ENCODE assay signal across 8 cellular contexts in the genomic region with DNA sequence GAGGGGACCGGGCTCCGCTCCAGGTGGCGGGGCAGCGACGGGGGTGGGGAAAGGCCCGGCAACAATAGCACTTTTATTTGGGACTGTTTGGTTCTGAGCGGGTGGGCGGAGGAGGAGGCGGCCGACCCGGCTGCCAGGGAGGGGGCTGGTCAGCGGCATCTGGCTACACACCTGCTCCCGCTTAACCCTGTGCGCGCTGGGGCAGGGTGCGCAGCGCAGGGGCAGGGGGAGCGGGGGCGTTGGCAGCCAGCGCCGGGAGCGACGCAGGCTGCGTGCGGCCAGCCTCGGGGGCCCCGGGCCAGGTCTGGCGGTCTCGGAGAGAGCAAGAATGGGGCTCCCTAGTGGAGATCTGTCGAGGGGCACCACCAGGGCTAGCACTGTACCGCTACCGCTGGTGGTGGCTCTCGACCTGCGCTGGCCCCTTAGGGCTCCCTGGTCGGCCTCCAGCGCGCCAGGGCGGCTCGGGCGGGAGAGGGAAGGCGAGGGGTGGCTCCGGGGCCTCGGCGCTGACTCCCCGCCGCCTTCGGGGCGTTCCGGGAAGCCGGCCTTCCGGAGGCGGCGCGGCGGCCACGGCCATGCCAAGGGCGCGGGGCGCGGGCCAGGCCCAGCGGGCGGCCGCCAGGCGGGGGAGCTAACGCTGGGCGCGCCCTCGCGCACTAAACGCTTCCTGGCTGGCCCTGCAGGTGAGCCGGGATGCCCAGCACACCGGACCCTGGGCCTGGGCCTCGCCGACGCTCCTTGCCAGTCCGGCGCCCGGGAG.
A peak's percentile ranks its signal among the peaks of the same experiment; 100 is the strongest.
DNase-seq lines count a peak whose midpoint lies in the region; ATAC-seq and TF ChIP-seq lines count a peak whose summit lies in the region.

No MANE protein-coding gene starts in this region.

- H3K36me3 ChIP-seq in KOPT-K1 (ENCODE audit: insufficient read depth, low read length) (no peaks in the 10 kb centered on the region), heart left ventricle (no peaks in the 10 kb centered on the region)

- H3K9me3 Mint-ChIP-seq in activated T-cell treated with anti-CD3 and anti-CD28 coated beads, Interleukin-2, amount 50 U/mL, for 24 hours: no peaks in the 10 kb centered on the region

- 2% methylated on average over 78 of the region's 78 CpGs; no CpG with 5 or more reads in 2 of the 4 donors for WGBS in heart left ventricle, 4 donors

- peak; percentile 23 for DNase-seq in DMS79 (lab: John Stamatoyannopoulos, UW)
- peak; percentile 58 for DNase-seq in activated T-cell treated with anti-CD3 and anti-CD28 coated beads, Interleukin-2, amount 50 U/mL, for 24 hours
- peak; percentile 42 to 68 (median 60) for DNase-seq in heart left ventricle
- DNase-seq in posterior cingulate gyrus: peak in 8 of 10 donors; percentile 18 to 90 (median 63)

- no peaks in the 10 kb centered on the region for H3K36me3 Mint-ChIP-seq in activated T-cell treated with anti-CD3 and anti-CD28 coated beads, Interleukin-2, amount 50 U/mL, for 24 hours (ENCODE audit: low read depth)

- H3K9me3 ChIP-seq in KOPT-K1 (ENCODE audit: insufficient read depth, low read length, poor library complexity, severe bottlenecking) (no peaks in the 10 kb centered on the region), heart left ventricle (no peaks in the 10 kb centered on the region)

- H3K27ac ChIP-seq in KOPT-K1 (ENCODE audit: low read depth, low read length, poor library complexity, severe bottlenecking) (peak overlapping the region; percentile 11), heart left ventricle (peak overlapping the region in 11 of 12 donors; percentile 12 to 92 (median 78))

- peak overlapping the region; percentile 29 to 68 (median 59) for H3K4me3 ChIP-seq in heart left ventricle

- H3K27ac Mint-ChIP-seq in activated T-cell treated with anti-CD3 and anti-CD28 coated beads, Interleukin-2, amount 50 U/mL, for 24 hours: no peak overlapping the region

- intact Hi-C loops in heart left ventricle (cut with DNase I): loop anchor here in 6 of 10 donors (2.0 to 10.0 kb wide), 6 partner anchors 23 to 257 kb away; a partner anchor contains a TSS
- intact Hi-C loops in posterior cingulate gyrus (cut with DNase I): loop anchor here (5.0 kb wide), 1 partner anchor 254 kb away; no protein-coding TSS in a partner anchor

- ATAC-seq in heart left ventricle: peak in 3 of 4 donors; percentile 58 to 82 (median 82)
- ATAC-seq in HG03196 (IDR thresholded peaks at IDR 0.05; ENCODE audit: unreplicated experiment): no peak
- ATAC-seq in GM21423 (IDR thresholded peaks at IDR 0.05; ENCODE audit: unreplicated experiment): no peak
- no peak for ATAC-seq in GM21447 (IDR thresholded peaks at IDR 0.05; ENCODE audit: unreplicated experiment)

- TF ChIP-seq CTCF in heart left ventricle (IDR thresholded peaks at IDR 0.05): peak in 5 of 12 donors; percentile 9 to 42 (median 24)

- TF ChIP-seq POLR2A in heart left ventricle (IDR thresholded peaks at IDR 0.05): no peak

- peaks cover 0 to 50% (median 0%) of the 10 kb centered on the region in 9 donors for H3K27me3 ChIP-seq in heart left ventricle

- H3K4me1 ChIP-seq in heart left ventricle: peaks cover 2 to 47% (median 24%) of the 10 kb centered on the region in 12 donors

- H3K4me3 Mint-ChIP-seq in activated T-cell treated with anti-CD3 and anti-CD28 coated beads, Interleukin-2, amount 50 U/mL, for 24 hours: peak overlapping the region; percentile 35

- H3K4me1 Mint-ChIP-seq in activated T-cell treated with anti-CD3 and anti-CD28 coated beads, Interleukin-2, amount 50 U/mL, for 24 hours (ENCODE audit: low read depth): peaks cover 13% of the 10 kb centered on the region

- H3K27me3 Mint-ChIP-seq in activated T-cell treated with anti-CD3 and anti-CD28 coated beads, Interleukin-2, amount 50 U/mL, for 24 hours: peaks cover 32% of the 10 kb centered on the region

Comparison
In these comparisons a context has a peak if more than half of its experiments do, and no peak if none do; other contexts are left out.
1. ATAC-seq: peak in heart left ventricle (3 of 4); none in HG03196 (single experiment), GM21423 (single experiment) and GM21447 (single experiment).
2. Peak in every context shown above with its lines, with median percentiles within 50 percentile points of each other: DNase-seq.